In genomic region chr13:75357576-75358295, GRCh38 we compare ENCODE assay signal across 8 cellular contexts.
A peak's percentile ranks its signal among the peaks of the same experiment; 100 is the strongest.
DNase-seq lines count a peak whose midpoint lies in the region; ATAC-seq and TF ChIP-seq lines count a peak whose summit lies in the region.

No MANE protein-coding gene starts in this region.

- no peak for DNase-seq in AG04450 (ENCODE audit: low read depth, low spot score)
- peak; percentile 1 for DNase-seq in NCI-H2029 treated with DMSO at 0.1 percent for 48 hours (lab: John Stamatoyannopoulos, UW)
- peak; percentile 12 for DNase-seq in UCSD-AML1 (lab: John Stamatoyannopoulos, UW; ENCODE audit: unreplicated experiment)
- DNase-seq in central memory CD8-positive, alpha-beta T cell (ENCODE audit: low spot score in 2 of 2): no peak
- DNase-seq in stimulated activated naive CD8-positive, alpha-beta T cell treated with anti-CD3 and anti-CD28 coated beads, Interleukin-15, amount 100 ng/mL, for 72 hours: peak; percentile 49 to 68

- no peak overlapping the region for H3K4me3 Mint-ChIP-seq in central memory CD8-positive, alpha-beta T cell
- no peak overlapping the region for H3K4me3 Mint-ChIP-seq in stimulated activated naive CD8-positive, alpha-beta T cell treated with anti-CD3 and anti-CD28 coated beads, Interleukin-15, amount 100 ng/mL, for 72 hours

- H3K4me3 ChIP-seq in AG04450 (ENCODE audit: low read depth, low read length) (no peak overlapping the region), liver (ENCODE audit: low read depth in 1 of 3, low read length in 3 of 3) (no peak overlapping the region)

- H3K27ac Mint-ChIP-seq in central memory CD8-positive, alpha-beta T cell (ENCODE audit: low read depth): no peak overlapping the region
- no peak overlapping the region for H3K27ac Mint-ChIP-seq in stimulated activated naive CD8-positive, alpha-beta T cell treated with anti-CD3 and anti-CD28 coated beads, Interleukin-15, amount 100 ng/mL, for 72 hours

- TF ChIP-seq CTCF in AG04450 (IDR thresholded peaks at IDR 0.05; ENCODE audit: low read depth, low read length): peak; percentile 66
- peak; percentile 66 for TF ChIP-seq CTCF in liver (IDR thresholded peaks at IDR 0.05; ENCODE audit: low read depth, low read length, missing input control)

- peaks cover 0 to 7% (median 0%) of the 10 kb centered on the region in 4 donors for H3K36me3 ChIP-seq in liver (ENCODE audit: control insufficient read depth in 4 of 4, insufficient read depth in 3 of 4, low read depth in 1 of 4, low read length in 3 of 4)

- no peaks in the 10 kb centered on the region for H3K27me3 Mint-ChIP-seq in central memory CD8-positive, alpha-beta T cell
- no peaks in the 10 kb centered on the region for H3K27me3 Mint-ChIP-seq in stimulated activated naive CD8-positive, alpha-beta T cell treated with anti-CD3 and anti-CD28 coated beads, Interleukin-15, amount 100 ng/mL, for 72 hours

- no peaks in the 10 kb centered on the region for H3K4me1 ChIP-seq in liver (ENCODE audit: control insufficient read depth in 4 of 4, insufficient read depth in 4 of 4, low read length in 3 of 4)

- no peaks in the 10 kb centered on the region for H3K27me3 ChIP-seq in AG04450 (ENCODE audit: control insufficient read depth, insufficient read depth, low read length)
- no peaks in the 10 kb centered on the region for H3K27me3 ChIP-seq in liver (ENCODE audit: control insufficient read depth in 4 of 4, insufficient read depth in 4 of 4, low read length in 3 of 4)

- CTCF ChIA-PET in AG04450 (lab: Charles Lee): interaction anchor here (1.0 to 3.1 kb wide), 7 partner anchors 7 to 35 kb away, joined by 4 to 12 read pairs (median 4); no protein-coding TSS in a partner anchor

- H3K9me3 ChIP-seq in AG04450 (ENCODE audit: control insufficient read depth, insufficient read depth, low read length): peaks cover 10% of the 10 kb centered on the region; the same call in 1 of the 2 replicates
- no peaks in the 10 kb centered on the region for H3K9me3 ChIP-seq in liver (ENCODE audit: control insufficient read depth in 4 of 4, low read length in 3 of 4)

- WGBS in liver: 76% methylated on average over 6 of the region's 6 CpGs

- H3K9ac ChIP-seq in liver (ENCODE audit: low read depth in 1 of 2, low read length in 2 of 2): no peak overlapping the region

- H3K36me3 Mint-ChIP-seq in central memory CD8-positive, alpha-beta T cell (ENCODE audit: insufficient read depth): peaks cover 1% of the 10 kb centered on the region

- POLR2A ChIA-PET in AG04450 (lab: Yijun Ruan, JAX): no interaction called here

- no peaks in the 10 kb centered on the region for H3K4me1 Mint-ChIP-seq in central memory CD8-positive, alpha-beta T cell
- peaks cover 21% of the 10 kb centered on the region for H3K4me1 Mint-ChIP-seq in stimulated activated naive CD8-positive, alpha-beta T cell treated with anti-CD3 and anti-CD28 coated beads, Interleukin-15, amount 100 ng/mL, for 72 hours

- peak; percentile 93 for ATAC-seq in GM18517 (IDR thresholded peaks at IDR 0.05; ENCODE audit: unreplicated experiment)
- ATAC-seq in HG02938 (IDR thresholded peaks at IDR 0.05; ENCODE audit: unreplicated experiment): peak; percentile 95
- peak; percentile 91 for ATAC-seq in central memory CD8-positive, alpha-beta T cell (replicated peaks; ENCODE audit: extremely low read depth, poor library complexity, severe bottlenecking)
- ATAC-seq in stimulated activated naive CD8-positive, alpha-beta T cell treated with anti-CD3 and anti-CD28 coated beads, Interleukin-15, amount 100 ng/mL, for 72 hours: peak; percentile 98

- TF ChIP-seq RAD21 in liver (IDR thresholded peaks at IDR 0.05): peak; percentile 65 to 84

- H3K9me3 Mint-ChIP-seq in central memory CD8-positive, alpha-beta T cell: no peaks in the 10 kb centered on the region
- H3K9me3 Mint-ChIP-seq in stimulated activated naive CD8-positive, alpha-beta T cell treated with anti-CD3 and anti-CD28 coated beads, Interleukin-15, amount 100 ng/mL, for 72 hours: no peaks in the 10 kb centered on the region

- H3K27ac ChIP-seq in AG04450 (ENCODE audit: low read depth, low read length) (no peak overlapping the region), liver (ENCODE audit: low read depth in 1 of 2, low read length in 2 of 2) (no peak overlapping the region)

TF ChIP-seq in liver, 16 proteins besides CTCF, POLR2A, EP300 and RAD21:
- TF ChIP-seq HNF4G (IDR thresholded peaks at IDR 0.05) (no peak), RXRA (IDR thresholded peaks at IDR 0.05) (peak in 1 of 2 donors; percentile 14), HNF4A (conservative IDR thresholded peaks at IDR 0.05) (peak in 1 of 2 donors; percentile 24), FOXA2 (IDR thresholded peaks at IDR 0.05) (no peak), JUND (IDR thresholded peaks at IDR 0.05) (no peak), NR2F2 (IDR thresholded peaks at IDR 0.05) (no peak)
- TF ChIP-seq, protein P1, sequence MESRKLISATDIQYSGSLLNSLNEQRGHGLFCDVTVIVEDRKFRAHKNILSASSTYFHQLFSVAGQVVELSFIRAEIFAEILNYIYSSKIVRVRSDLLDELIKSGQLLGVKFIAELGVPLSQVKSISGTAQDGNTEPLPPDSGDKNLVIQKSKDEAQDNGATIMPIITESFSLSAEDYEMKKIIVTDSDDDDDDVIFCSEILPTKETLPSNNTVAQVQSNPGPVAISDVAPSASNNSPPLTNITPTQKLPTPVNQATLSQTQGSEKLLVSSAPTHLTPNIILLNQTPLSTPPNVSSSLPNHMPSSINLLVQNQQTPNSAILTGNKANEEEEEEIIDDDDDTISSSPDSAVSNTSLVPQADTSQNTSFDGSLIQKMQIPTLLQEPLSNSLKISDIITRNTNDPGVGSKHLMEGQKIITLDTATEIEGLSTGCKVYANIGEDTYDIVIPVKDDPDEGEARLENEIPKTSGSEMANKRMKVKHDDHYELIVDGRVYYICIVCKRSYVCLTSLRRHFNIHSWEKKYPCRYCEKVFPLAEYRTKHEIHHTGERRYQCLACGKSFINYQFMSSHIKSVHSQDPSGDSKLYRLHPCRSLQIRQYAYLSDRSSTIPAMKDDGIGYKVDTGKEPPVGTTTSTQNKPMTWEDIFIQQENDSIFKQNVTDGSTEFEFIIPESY (IDR thresholded peaks at IDR 0.05): no peak

Comparison
In these comparisons a context has a peak if more than half of its experiments do, and no peak if none do; other contexts are left out.
1. DNase-seq: peak in NCI-H2029 treated with DMSO at 0.1 percent for 48 hours (single experiment), UCSD-AML1 (single experiment) and stimulated activated naive CD8-positive, alpha-beta T cell treated with anti-CD3 and anti-CD28 coated beads, Interleukin-15, amount 100 ng/mL, for 72 hours (2 of 2); none in AG04450 (single experiment) and central memory CD8-positive, alpha-beta T cell (0 of 2).
2. Peak in every context shown above with its lines, with median percentiles within 50 percentile points of each other: ATAC-seq.